8 cellular contexts compared by ENCODE assay signal in genomic region chr12:112408621-112409020, GRCh38. TPM values are rescaled to one million over a fixed set of nuclear protein-coding genes. Genes with fewer than 3 reads are reported as not detected.
DNase-seq lines count a peak whose midpoint lies in the region; TF ChIP-seq lines count a peak whose summit lies in the region.

No MANE protein-coding gene starts in this region.

- TF ChIP-seq CTCF in GM20000 (IDR thresholded peaks at IDR 0.05; ENCODE audit: extremely low read depth, missing control alignments), result no peak

- H3K9me3 Mint-ChIP-seq in activated T-helper 1 cell treated with anti-CD3 and anti-CD28 coated beads, Interleukin-12 subunit alpha, Interleukin-12 subunit beta, Interleukin-2, Interleukin-4 antibody, amounts not matched to agents 30 ng/mL and 10 ng/mL and 1 ng/mL, durations not matched to agents 14 hours and 24 hours and 36 hours, result no peaks in the 10 kb centered on the region

- intact Hi-C loops in activated T-helper 1 cell treated with anti-CD3 and anti-CD28 coated beads, Interleukin-12 subunit alpha, Interleukin-12 subunit beta, Interleukin-2, Interleukin-4 antibody, amounts not matched to agents 30 ng/mL and 10 ng/mL and 1 ng/mL, durations not matched to agents 14 hours and 24 hours and 36 hours (cut with micrococcal nuclease), result loop anchor here (1.0 to 5.0 kb wide), 7 partner anchors 11 to 395 kb away; partner anchors contain the start of genes ERP29, HECTD4 and TMEM116

- peak overlapping the region; percentile 99 for H3K4me3 ChIP-seq in iPS-11a (ENCODE audit: low read depth, low read length)

- H3K4me3 Mint-ChIP-seq in activated T-helper 1 cell treated with anti-CD3 and anti-CD28 coated beads, Interleukin-12 subunit alpha, Interleukin-12 subunit beta, Interleukin-2, Interleukin-4 antibody, amounts not matched to agents 30 ng/mL and 10 ng/mL and 1 ng/mL, durations not matched to agents 14 hours and 24 hours and 36 hours, result peak overlapping the region; percentile 100

- peaks cover 28% of the 10 kb centered on the region for H3K4me1 Mint-ChIP-seq in activated T-helper 1 cell treated with anti-CD3 and anti-CD28 coated beads, Interleukin-12 subunit alpha, Interleukin-12 subunit beta, Interleukin-2, Interleukin-4 antibody, amounts not matched to agents 30 ng/mL and 10 ng/mL and 1 ng/mL, durations not matched to agents 14 hours and 24 hours and 36 hours (ENCODE audit: low read depth)

- peaks cover 47% of the 10 kb centered on the region for H3K36me3 Mint-ChIP-seq in activated T-helper 1 cell treated with anti-CD3 and anti-CD28 coated beads, Interleukin-12 subunit alpha, Interleukin-12 subunit beta, Interleukin-2, Interleukin-4 antibody, amounts not matched to agents 30 ng/mL and 10 ng/mL and 1 ng/mL, durations not matched to agents 14 hours and 24 hours and 36 hours (ENCODE audit: low read depth)

- peak overlapping the region; percentile 75 for H3K27ac ChIP-seq in substantia nigra (ENCODE audit: low read depth, low read length, poor library complexity, severe bottlenecking)

- DNase-seq in activated CD4-positive, alpha-beta T cell treated with anti-CD3 and anti-CD28 coated beads for 4 hours, result peak; percentile 33 to 35
- no peak for DNase-seq in activated CD4-positive, alpha-beta T cell treated with anti-CD3 and anti-CD28 coated beads for 1 hour
- DNase-seq in activated T-helper 1 cell treated with anti-CD3 and anti-CD28 coated beads, Interleukin-12 subunit alpha, Interleukin-12 subunit beta, Interleukin-2, Interleukin-4 antibody, amounts not matched to agents 30 ng/mL and 10 ng/mL and 1 ng/mL, durations not matched to agents 14 hours and 24 hours and 36 hours (ENCODE audit: low spot score), result no peak
- DNase-seq in substantia nigra (lab: John Stamatoyannopoulos, UW) (no peak), UCSD-AML1 (lab: John Stamatoyannopoulos, UW; ENCODE audit: unreplicated experiment) (no peak), NCI-H146 (lab: John Stamatoyannopoulos, UW) (no peak), GM20000 (ENCODE audit: low spot score) (no peak)

- no peaks in the 10 kb centered on the region for H3K27me3 Mint-ChIP-seq in activated T-helper 1 cell treated with anti-CD3 and anti-CD28 coated beads, Interleukin-12 subunit alpha, Interleukin-12 subunit beta, Interleukin-2, Interleukin-4 antibody, amounts not matched to agents 30 ng/mL and 10 ng/mL and 1 ng/mL, durations not matched to agents 14 hours and 24 hours and 36 hours (ENCODE audit: insufficient read depth)

- peak overlapping the region; percentile 100 for H3K27ac Mint-ChIP-seq in activated T-helper 1 cell treated with anti-CD3 and anti-CD28 coated beads, Interleukin-12 subunit alpha, Interleukin-12 subunit beta, Interleukin-2, Interleukin-4 antibody, amounts not matched to agents 30 ng/mL and 10 ng/mL and 1 ng/mL, durations not matched to agents 14 hours and 24 hours and 36 hours

RNA-seq across cellular contexts. Expression of gene RPL6, which starts 0.8 kb away (rescaled TPM):
- total RNA-seq in activated T-helper 1 cell treated with anti-CD3 and anti-CD28 coated beads, Interleukin-12 subunit alpha, Interleukin-12 subunit beta, Interleukin-2, Interleukin-4 antibody, amounts not matched to agents 30 ng/mL and 10 ng/mL and 1 ng/mL, durations not matched to agents 14 hours and 24 hours and 36 hours, result 1,690 and 1,698 TPM in 2 replicates

RNA-seq across cellular contexts. Expression of gene PTPN11, which starts 10.1 kb away (rescaled TPM):
- 163 TPM in 2 replicates for total RNA-seq in activated T-helper 1 cell treated with anti-CD3 and anti-CD28 coated beads, Interleukin-12 subunit alpha, Interleukin-12 subunit beta, Interleukin-2, Interleukin-4 antibody, amounts not matched to agents 30 ng/mL and 10 ng/mL and 1 ng/mL, durations not matched to agents 14 hours and 24 hours and 36 hours

RNA-seq across cellular contexts. Expression of gene HECTD4, which starts 26.4 kb away (rescaled TPM):
- total RNA-seq in activated T-helper 1 cell treated with anti-CD3 and anti-CD28 coated beads, Interleukin-12 subunit alpha, Interleukin-12 subunit beta, Interleukin-2, Interleukin-4 antibody, amounts not matched to agents 30 ng/mL and 10 ng/mL and 1 ng/mL, durations not matched to agents 14 hours and 24 hours and 36 hours, result 32.3 and 36.9 TPM in 2 replicates

Comparison
In these comparisons a context has a peak if more than half of its experiments do, and no peak if none do; other contexts are left out.
1. DNase-seq: peak in activated CD4-positive, alpha-beta T cell treated with anti-CD3 and anti-CD28 coated beads for 4 hours (2 of 2); none in activated CD4-positive, alpha-beta T cell treated with anti-CD3 and anti-CD28 coated beads for 1 hour (single experiment), activated T-helper 1 cell treated with anti-CD3 and anti-CD28 coated beads, Interleukin-12 subunit alpha, Interleukin-12 subunit beta, Interleukin-2, Interleukin-4 antibody, amounts not matched to agents 30 ng/mL and 10 ng/mL and 1 ng/mL, durations not matched to agents 14 hours and 24 hours and 36 hours (single experiment), substantia nigra (0 of 49), UCSD-AML1 (single experiment), NCI-H146 (single experiment) and GM20000 (single experiment).